18 cellular contexts compared by ENCODE assay signal in the genomic region with DNA sequence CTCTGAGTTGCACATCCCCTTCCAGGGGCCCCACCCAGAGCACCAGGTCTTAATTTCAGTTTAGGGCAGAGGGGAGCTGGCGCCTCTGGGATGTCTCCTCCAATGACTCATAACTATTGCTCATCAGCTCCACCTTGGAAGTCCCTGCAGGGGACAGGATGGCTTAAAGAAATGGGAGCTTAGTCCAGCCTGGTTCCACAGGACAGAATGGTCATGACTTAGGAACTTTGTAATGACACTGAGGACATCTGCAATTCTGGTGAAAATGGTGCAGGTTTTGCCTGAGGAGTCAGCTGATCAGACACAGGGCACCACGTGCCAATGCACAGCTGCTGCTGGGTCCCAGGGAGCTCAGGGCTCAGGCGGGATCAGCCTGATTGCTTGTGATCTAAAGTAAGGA. TPM values are rescaled to one million over a fixed set of nuclear protein-coding genes. Genes with fewer than 3 reads are reported as not detected.
DNase-seq lines count a peak whose midpoint lies in the region; ATAC-seq and TF ChIP-seq lines count a peak whose summit lies in the region.
"Had no signal": no experiment of that assay in that cellular context is flagged by ENCODE, and none has a peak within 500 bp of the region (broad histone marks: within the 10 kb centered on the region; RNA-seq: fewer than 3 reads in every experiment).

No MANE protein-coding gene starts in this region.

- no peaks in the 10 kb centered on the region for H3K36me3 Mint-ChIP-seq in HFFc6 (ENCODE audit: low read depth)

- TF ChIP-seq CTCF in A673 (conservative IDR thresholded peaks at IDR 0.05; ENCODE audit: low read depth, low read length) (no peak), HFFc6 (IDR thresholded peaks at IDR 0.05) (no peak), foreskin fibroblast (IDR thresholded peaks at IDR 0.05; ENCODE audit: low read depth, low read length) (no peak), esophagus muscularis mucosa (IDR thresholded peaks at IDR 0.05) (no peak)

- no peak for TF ChIP-seq POLR2A in esophagus muscularis mucosa (IDR thresholded peaks at IDR 0.05; ENCODE audit: low read depth)

- H3K36me3 ChIP-seq in A673 (ENCODE audit: insufficient read depth, low read length, poor library complexity, severe bottlenecking) (no peaks in the 10 kb centered on the region), SJCRH30 (no peaks in the 10 kb centered on the region), esophagus muscularis mucosa (no peaks in the 10 kb centered on the region)
- H3K36me3 ChIP-seq: pancreas had no signal

- H3K4me1 Mint-ChIP-seq in HFFc6 (ENCODE audit: low read depth), result peaks cover 35% of the 10 kb centered on the region
- H3K4me1 Mint-ChIP-seq: memory B cell had no signal

- H3K27me3 Mint-ChIP-seq in HFFc6 (ENCODE audit: insufficient read depth), result peaks cover 4% of the 10 kb centered on the region

- H3K27me3 ChIP-seq in A673 (replicated peaks; ENCODE audit: insufficient read depth, low read depth, low read length, poor library complexity), result no peaks in the 10 kb centered on the region
- peaks cover 20% of the 10 kb centered on the region; the same call in 1 of the 2 replicates for H3K27me3 ChIP-seq in SJCRH30
- H3K27me3 ChIP-seq in esophagus muscularis mucosa, result peaks cover 0 to 17% (median 0%) of the 10 kb centered on the region in 4 donors
- H3K27me3 ChIP-seq: pancreas had no signal

- CTCF ChIA-PET in A673 (lab: Charles Lee), result no interaction called here

- DNase-seq in A673 (ENCODE audit: low spot score) (peak; percentile 31), HFFc6 (peak; percentile 55), SJCRH30 (peak; percentile 29 to 42), foreskin fibroblast (peak; percentile 40 to 76), head of caudate nucleus (no peak), esophagus muscularis mucosa (ENCODE audit: extremely low spot score) (no peak)
- DNase-seq: activated CD4-positive, alpha-beta memory T cell treated with anti-CD3 and anti-CD28 coated beads, Interleukin-2, amount 10 ng/mL, durations not matched to agents 7 days and 5 days; activated effector memory CD4-positive, alpha-beta T cell treated with anti-CD3 and anti-CD28 coated beads, Interleukin-2, amount 50 U/mL, for 16 hours; AML-193; cerebellar nuclear complex; Kasumi-1; pancreas; stimulated activated CD4-positive, alpha-beta T cell treated with anti-CD3 and anti-CD28 coated beads, Interleukin-4, amount 100 ng/mL, for 1 hour; stimulated activated naive CD4-positive, alpha-beta T cell had no signal

- H3K9me3 Mint-ChIP-seq in HFFc6, result no peaks in the 10 kb centered on the region
- H3K9me3 Mint-ChIP-seq: activated CD4-positive, alpha-beta memory T cell treated with anti-CD3 and anti-CD28 coated beads, Interleukin-2, amount 10 ng/mL, durations not matched to agents 7 days and 5 days had no signal

- TF ChIP-seq EP300 in esophagus muscularis mucosa (IDR thresholded peaks at IDR 0.05), result no peak

- H3K4me3 ChIP-seq in A673 (ENCODE audit: low read depth, low read length, poor library complexity, severe bottlenecking) (no peak overlapping the region), SJCRH30 (no peak overlapping the region), foreskin fibroblast (ENCODE audit: low read depth in 1 of 2, low read length in 2 of 2) (no peak overlapping the region), esophagus muscularis mucosa (no peak overlapping the region)
- H3K4me3 ChIP-seq: pancreas had no signal

- no peaks in the 10 kb centered on the region for H3K4me1 ChIP-seq in A673 (ENCODE audit: insufficient read depth, low read length, poor library complexity, severe bottlenecking)
- H3K4me1 ChIP-seq in SJCRH30, result peaks cover 12% of the 10 kb centered on the region
- H3K4me1 ChIP-seq in esophagus muscularis mucosa, result no peaks in the 10 kb centered on the region
- H3K4me1 ChIP-seq: pancreas had no signal

- POLR2A ChIA-PET in A673 (lab: Charles Lee; ENCODE audit: low non-redundant PET), result no interaction called here

- H3K27ac ChIP-seq in A673 (ENCODE audit: low read depth, low read length, poor library complexity, severe bottlenecking), result no peak overlapping the region
- no peak overlapping the region for H3K27ac ChIP-seq in SJCRH30
- no peak overlapping the region for H3K27ac ChIP-seq in esophagus muscularis mucosa (replicated peaks in 1 of 4)
- H3K27ac ChIP-seq: pancreas had no signal

- no peak for ATAC-seq in HG03045 (IDR thresholded peaks at IDR 0.05; ENCODE audit: unreplicated experiment)
- no peak for ATAC-seq in GM21723 (IDR thresholded peaks at IDR 0.05; ENCODE audit: unreplicated experiment)
- ATAC-seq: pancreas had no signal

- peak overlapping the region; percentile 59 for H3K27ac Mint-ChIP-seq in HFFc6
- H3K27ac Mint-ChIP-seq: activated CD4-positive, alpha-beta memory T cell treated with anti-CD3 and anti-CD28 coated beads, Interleukin-2, amount 10 ng/mL, durations not matched to agents 7 days and 5 days; memory B cell had no signal

- H3K9me3 ChIP-seq in A673 (ENCODE audit: low read depth, low read length, poor library complexity, severe bottlenecking) (no peaks in the 10 kb centered on the region), SJCRH30 (replicated peaks) (0 out of 2 replicates have a peak, but pooled peaks cover 3% of the 10 kb centered on the region), esophagus muscularis mucosa (no peaks in the 10 kb centered on the region)
- H3K9me3 ChIP-seq: pancreas had no signal

- intact Hi-C loops in A673 (cut with micrococcal nuclease; ENCODE audit: unreplicated experiment) (no loop called here), head of caudate nucleus (cut with DNase I) (no loop called here), esophagus muscularis mucosa (cut with DNase I) (no loop called here)

- peak overlapping the region; percentile 28; the same call in 1 of the 2 replicates for H3K4me3 Mint-ChIP-seq in HFFc6
- H3K4me3 Mint-ChIP-seq: activated CD4-positive, alpha-beta memory T cell treated with anti-CD3 and anti-CD28 coated beads, Interleukin-2, amount 10 ng/mL, durations not matched to agents 7 days and 5 days; memory B cell had no signal

- no TSS peak for BruUV-seq in A673 (replicated peaks; lab: Mats Ljungman, UMichigan)

- 63% methylated on average over 3 of the region's 3 CpGs for WGBS in esophagus muscularis mucosa

RNA-seq across cellular contexts. Expression of a gene that starts 16.4 kb away (rescaled TPM):
- total RNA-seq in A673 (2021), result 7.4 and 9.6 TPM in 2 replicates
- total RNA-seq in HFFc6 (2021; fragmentation: NEBNext Ultra II Directional; extraction: Animal tissue kit (Norgen Biotek cat#: 25700)), result 10 to 100 TPM; 10.6 to 14.9 (median 11.0) TPM
- 6.6 and 7.6 TPM in 2 replicates for total RNA-seq in SJCRH30 (2014; rRNA removed; shearing (Covaris generic))
- total RNA-seq in esophagus muscularis mucosa, result 10 to 100 TPM in 3 of 4 donors, 1 to 10 TPM in 1; 10.0 to 31.1 (median 18.2) TPM

RNA-seq across cellular contexts. Expression of a gene that starts 37.3 kb away (rescaled TPM):
- total RNA-seq in A673 (2021) (83.2 and 88.8 TPM in 2 replicates), esophagus muscularis mucosa (10 to 100 TPM; 19.5 to 47.3 (median 37.9) TPM)
- 10 to 100 TPM; 37.5 to 43.3 (median 38.6) TPM for total RNA-seq in HFFc6 (2021; fragmentation: NEBNext Ultra II Directional; extraction: Animal tissue kit (Norgen Biotek cat#: 25700))
- total RNA-seq in SJCRH30 (2014; rRNA removed; shearing (Covaris generic)), result 68.0 and 68.6 TPM in 2 replicates

RNA-seq across cellular contexts. Expression of a gene that starts 58.1 kb away (rescaled TPM):
- not detected in 2 replicates for total RNA-seq in A673 (2021)
- under 1 TPM in 2 of 6 experiments, not detected in 4; 0.28 to 0.46 TPM for total RNA-seq in HFFc6 (2021; fragmentation: NEBNext Ultra II Directional; extraction: Animal tissue kit (Norgen Biotek cat#: 25700))
- not detected in 2 replicates for total RNA-seq in SJCRH30 (2014; rRNA removed; shearing (Covaris generic))
- total RNA-seq in esophagus muscularis mucosa, result not detected
- total RNA-seq: activated CD4-positive, alpha-beta memory T cell treated with anti-CD3 and anti-CD28 coated beads, Interleukin-2, amount 10 ng/mL, durations not matched to agents 7 days and 5 days; endothelial cell of umbilical vein; pancreas had no signal

Comparison
In these comparisons a context has a peak if more than half of its experiments do, and no peak if none do; other contexts are left out.
1. DNase-seq: peak in A673 (single experiment), HFFc6 (single experiment), SJCRH30 (2 of 2) and foreskin fibroblast (2 of 2); none in head of caudate nucleus (0 of 42) and esophagus muscularis mucosa (single experiment).